In the genomic region with DNA sequence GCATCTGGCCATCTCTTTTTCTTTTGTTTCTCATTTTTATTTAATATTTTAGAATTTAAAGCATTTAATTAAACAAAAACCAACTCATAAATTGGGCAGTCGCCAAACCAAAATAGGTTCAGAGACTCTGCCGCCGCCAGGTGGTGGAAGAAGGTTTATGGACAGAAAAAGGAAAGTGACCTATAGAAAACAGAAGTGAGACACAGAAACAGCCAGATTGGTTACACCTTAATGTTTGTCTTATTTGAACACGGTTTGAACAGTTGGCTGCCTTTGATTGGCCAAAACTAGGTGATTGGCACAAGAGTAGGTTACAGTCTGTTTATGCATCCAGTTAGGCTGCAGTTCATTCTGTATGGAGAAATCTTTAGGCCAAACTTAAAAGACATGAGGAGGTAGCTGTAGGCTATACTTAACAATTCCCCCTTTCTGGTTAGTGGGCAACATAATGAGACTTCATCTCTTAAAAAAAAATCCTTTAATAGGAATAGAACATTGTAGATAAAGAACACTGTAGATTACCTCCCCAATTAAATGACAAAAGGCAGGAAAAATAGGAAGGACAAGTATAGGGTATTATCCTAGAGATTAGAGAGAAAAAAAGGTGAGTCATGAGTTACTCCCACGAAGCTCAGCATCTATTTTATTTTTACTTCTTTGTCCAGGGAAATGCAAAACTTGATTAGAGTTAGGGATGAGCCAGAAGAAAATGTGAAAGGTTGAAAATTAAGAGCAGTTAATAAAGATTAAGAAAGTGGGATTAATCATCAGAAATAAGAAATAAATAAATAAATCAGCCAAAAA, we compare ENCODE assay signal across 26 cellular contexts. TPM values are rescaled to one million over a fixed set of nuclear protein-coding genes. Genes with fewer than 3 reads are reported as not detected.
A peak's percentile ranks its signal among the peaks of the same experiment; 100 is the strongest.
DNase-seq lines count a peak whose midpoint lies in the region; ATAC-seq and TF ChIP-seq lines count a peak whose summit lies in the region.
"Had no signal": no experiment of that assay in that cellular context is flagged by ENCODE, and none has a peak within 500 bp of the region (broad histone marks: within the 10 kb centered on the region; RNA-seq: fewer than 3 reads in every experiment).

No MANE protein-coding gene starts in this region.

- CTCF ChIA-PET in activated CD8-positive, alpha-beta T cell treated with anti-CD3 and anti-CD28 coated beads for 36 hours (lab: Charles Lee), result interaction anchor here (1.5 to 3.9 kb wide), 3 partner anchors 11 to 68 kb away, joined by 5 to 16 read pairs (median 6); partner anchors contain the start of gene CYCS
- CTCF ChIA-PET in activated CD8-positive, alpha-beta T cell treated with anti-CD3 and anti-CD28 coated beads, Interleukin-2, amount 10 ng/mL, durations not matched to agents 7 days and 5 days (lab: Charles Lee), result no interaction called here

- H2AFZ ChIP-seq in neural progenitor cell (replicated peaks), result no peak overlapping the region

- TF ChIP-seq CTCF in activated CD8-positive, alpha-beta T cell treated with anti-CD3 and anti-CD28 coated beads for 36 hours (IDR thresholded peaks at IDR 0.05), result no peak
- peak; percentile 10 for TF ChIP-seq CTCF in neural progenitor cell (IDR thresholded peaks at IDR 0.05)

- H3K4me2 ChIP-seq in neural progenitor cell, result peak overlapping the region; percentile 21
- H3K4me2 ChIP-seq: KMS-11 had no signal

- H3F3A ChIP-seq in neural progenitor cell (ENCODE audit: low read depth), result peaks cover 10% of the 10 kb centered on the region

- intact Hi-C loops in activated CD8-positive, alpha-beta T cell treated with anti-CD3 and anti-CD28 coated beads for 36 hours (cut with micrococcal nuclease), result no loop called here
- intact Hi-C loops in activated T-helper 2 cell treated with anti-CD3 and anti-CD28 coated beads, Interferon-gamma antibody, Interleukin-2, Interleukin-4, amounts not matched to agents 10 μg/mL and 5 μg/mL and 100 μg/mL, durations not matched to agents 14 hours and 24 hours and 36 hours (cut with micrococcal nuclease), result no loop called here

- no peak overlapping the region for H3K4me3 ChIP-seq in neural progenitor cell
- H3K4me3 ChIP-seq: coronary artery, esophagus squamous epithelium, pancreas, right atrium auricular region, testis had no signal

- H3K9ac ChIP-seq in neural progenitor cell, result no peak overlapping the region
- H3K9ac ChIP-seq: KMS-11 had no signal

- H3K4me1 ChIP-seq in neural progenitor cell, result peaks cover 13% of the 10 kb centered on the region
- H3K4me1 ChIP-seq: esophagus squamous epithelium, pancreas, right atrium auricular region, testis had no signal

- ATAC-seq in activated CD8-positive, alpha-beta T cell treated with anti-CD3 and anti-CD28 coated beads for 36 hours, result no peak
- no peak for ATAC-seq in activated CD8-positive, alpha-beta T cell treated with anti-CD3 and anti-CD28 coated beads, Interleukin-2, amount 10 ng/mL, durations not matched to agents 7 days and 5 days
- ATAC-seq in activated T-helper 17 cell treated with anti-CD3 and anti-CD28 coated beads, Interleukin-2, amount 50 U/mL, for 72 hours (replicated peaks), result no peak
- ATAC-seq: natural killer cell treated with Interleukin-12 subunit alpha and Interleukin-12 subunit beta and Interleukin-15 and Interleukin-18, amount 100 ng/mL, for 72 hours; pancreas had no signal

- POLR2A ChIA-PET in activated CD8-positive, alpha-beta T cell treated with anti-CD3 and anti-CD28 coated beads for 36 hours (lab: Charles Lee), result no interaction called here
- POLR2A ChIA-PET in activated CD8-positive, alpha-beta T cell treated with anti-CD3 and anti-CD28 coated beads, Interleukin-2, amount 10 ng/mL, durations not matched to agents 7 days and 5 days (lab: Charles Lee), result no interaction called here

- H3K27ac Mint-ChIP-seq in activated CD8-positive, alpha-beta T cell treated with anti-CD3 and anti-CD28 coated beads for 36 hours, result no peak overlapping the region
- H3K27ac Mint-ChIP-seq in activated CD8-positive, alpha-beta T cell treated with anti-CD3 and anti-CD28 coated beads, Interleukin-2, amount 10 ng/mL, durations not matched to agents 7 days and 5 days, result no peak overlapping the region
- H3K27ac Mint-ChIP-seq in activated T-helper 17 cell treated with anti-CD3 and anti-CD28 coated beads, Interleukin-2, amount 50 U/mL, for 72 hours, result peak overlapping the region; percentile 49
- H3K27ac Mint-ChIP-seq in neural progenitor cell, result no peak overlapping the region
- H3K27ac Mint-ChIP-seq in activated T-helper 2 cell treated with anti-CD3 and anti-CD28 coated beads, Interferon-gamma antibody, Interleukin-2, Interleukin-4, amounts not matched to agents 10 μg/mL and 5 μg/mL and 100 μg/mL, durations not matched to agents 14 hours and 24 hours and 36 hours, result no peak overlapping the region
- H3K27ac Mint-ChIP-seq: activated CD4-positive, alpha-beta memory T cell treated with anti-CD3 and anti-CD28 coated beads, Interleukin-2, amount 10 ng/mL, durations not matched to agents 7 days and 5 days; natural killer cell treated with Interleukin-12 subunit alpha and Interleukin-12 subunit beta and Interleukin-15 and Interleukin-18, amount 100 ng/mL, for 72 hours had no signal

- H3K27me3 ChIP-seq in neural progenitor cell, result no peaks in the 10 kb centered on the region
- H3K27me3 ChIP-seq: esophagus squamous epithelium, pancreas, right atrium auricular region, testis had no signal

- H3K79me2 ChIP-seq in neural progenitor cell (ENCODE audit: low read depth), result no peaks in the 10 kb centered on the region

- no peak overlapping the region for H3K27ac ChIP-seq in neural progenitor cell
- H3K27ac ChIP-seq: coronary artery, esophagus squamous epithelium, KMS-11, pancreas, right atrium auricular region had no signal

- H3K9me3 Mint-ChIP-seq in activated CD8-positive, alpha-beta T cell treated with anti-CD3 and anti-CD28 coated beads for 36 hours, result no peaks in the 10 kb centered on the region
- no peaks in the 10 kb centered on the region for H3K9me3 Mint-ChIP-seq in activated CD8-positive, alpha-beta T cell treated with anti-CD3 and anti-CD28 coated beads, Interleukin-2, amount 10 ng/mL, durations not matched to agents 7 days and 5 days (ENCODE audit: insufficient read depth)
- H3K9me3 Mint-ChIP-seq in activated T-helper 17 cell treated with anti-CD3 and anti-CD28 coated beads, Interleukin-2, amount 50 U/mL, for 72 hours, result no peaks in the 10 kb centered on the region
- H3K9me3 Mint-ChIP-seq in neural progenitor cell, result no peaks in the 10 kb centered on the region
- no peaks in the 10 kb centered on the region for H3K9me3 Mint-ChIP-seq in activated T-helper 2 cell treated with anti-CD3 and anti-CD28 coated beads, Interferon-gamma antibody, Interleukin-2, Interleukin-4, amounts not matched to agents 10 μg/mL and 5 μg/mL and 100 μg/mL, durations not matched to agents 14 hours and 24 hours and 36 hours
- H3K9me3 Mint-ChIP-seq: activated CD4-positive, alpha-beta memory T cell treated with anti-CD3 and anti-CD28 coated beads, Interleukin-2, amount 10 ng/mL, durations not matched to agents 7 days and 5 days; natural killer cell treated with Interleukin-12 subunit alpha and Interleukin-12 subunit beta and Interleukin-15 and Interleukin-18, amount 100 ng/mL, for 72 hours had no signal

- no peaks in the 10 kb centered on the region for H3K27me3 Mint-ChIP-seq in activated CD8-positive, alpha-beta T cell treated with anti-CD3 and anti-CD28 coated beads for 36 hours
- H3K27me3 Mint-ChIP-seq in activated CD8-positive, alpha-beta T cell treated with anti-CD3 and anti-CD28 coated beads, Interleukin-2, amount 10 ng/mL, durations not matched to agents 7 days and 5 days (ENCODE audit: low read depth), result no peaks in the 10 kb centered on the region
- no peaks in the 10 kb centered on the region for H3K27me3 Mint-ChIP-seq in activated T-helper 17 cell treated with anti-CD3 and anti-CD28 coated beads, Interleukin-2, amount 50 U/mL, for 72 hours
- H3K27me3 Mint-ChIP-seq in neural progenitor cell (ENCODE audit: insufficient read depth, low read depth), result no peaks in the 10 kb centered on the region
- H3K27me3 Mint-ChIP-seq in activated T-helper 2 cell treated with anti-CD3 and anti-CD28 coated beads, Interferon-gamma antibody, Interleukin-2, Interleukin-4, amounts not matched to agents 10 μg/mL and 5 μg/mL and 100 μg/mL, durations not matched to agents 14 hours and 24 hours and 36 hours (ENCODE audit: low read depth), result no peaks in the 10 kb centered on the region
- H3K27me3 Mint-ChIP-seq: activated CD4-positive, alpha-beta memory T cell treated with anti-CD3 and anti-CD28 coated beads, Interleukin-2, amount 10 ng/mL, durations not matched to agents 7 days and 5 days; natural killer cell treated with Interleukin-12 subunit alpha and Interleukin-12 subunit beta and Interleukin-15 and Interleukin-18, amount 100 ng/mL, for 72 hours had no signal

- no peaks in the 10 kb centered on the region for H4K20me1 ChIP-seq in neural progenitor cell (ENCODE audit: low read depth)

- no peaks in the 10 kb centered on the region for H3K36me3 ChIP-seq in neural progenitor cell

- H3K9me3 ChIP-seq in neural progenitor cell (ENCODE audit: low read depth), result no peaks in the 10 kb centered on the region
- H3K9me3 ChIP-seq: esophagus squamous epithelium, pancreas, right atrium auricular region, testis had no signal

- peaks cover 17% of the 10 kb centered on the region for H3K4me1 Mint-ChIP-seq in activated CD8-positive, alpha-beta T cell treated with anti-CD3 and anti-CD28 coated beads for 36 hours (ENCODE audit: low read depth)
- peaks cover 2% of the 10 kb centered on the region for H3K4me1 Mint-ChIP-seq in activated CD8-positive, alpha-beta T cell treated with anti-CD3 and anti-CD28 coated beads, Interleukin-2, amount 10 ng/mL, durations not matched to agents 7 days and 5 days (ENCODE audit: low read depth)
- H3K4me1 Mint-ChIP-seq in activated T-helper 17 cell treated with anti-CD3 and anti-CD28 coated beads, Interleukin-2, amount 50 U/mL, for 72 hours, result peaks cover 4% of the 10 kb centered on the region
- peaks cover 8% of the 10 kb centered on the region for H3K4me1 Mint-ChIP-seq in neural progenitor cell
- peaks cover 18% of the 10 kb centered on the region for H3K4me1 Mint-ChIP-seq in activated T-helper 2 cell treated with anti-CD3 and anti-CD28 coated beads, Interferon-gamma antibody, Interleukin-2, Interleukin-4, amounts not matched to agents 10 μg/mL and 5 μg/mL and 100 μg/mL, durations not matched to agents 14 hours and 24 hours and 36 hours (ENCODE audit: low read depth)

- peak; percentile 4 for DNase-seq in activated CD8-positive, alpha-beta T cell treated with anti-CD3 and anti-CD28 coated beads for 36 hours
- no peak for DNase-seq in activated CD8-positive, alpha-beta T cell treated with anti-CD3 and anti-CD28 coated beads, Interleukin-2, amount 10 ng/mL, durations not matched to agents 7 days and 5 days
- peak; percentile 25 for DNase-seq in NCI-H2227 (lab: John Stamatoyannopoulos, UW; ENCODE audit: unreplicated experiment)
- DNase-seq in neural progenitor cell (ENCODE audit: low spot score), result no peak
- DNase-seq in activated T-helper 2 cell treated with anti-CD3 and anti-CD28 coated beads, Interferon-gamma antibody, Interleukin-2, Interleukin-4, amounts not matched to agents 10 μg/mL and 5 μg/mL and 100 μg/mL, durations not matched to agents 14 hours and 24 hours and 36 hours (ENCODE audit: low spot score), result no peak
- no peak for DNase-seq in nucleus accumbens (lab: John Stamatoyannopoulos, UW)
- DNase-seq in putamen (ENCODE audit: low spot score), result no peak
- DNase-seq: ACHN; activated CD4-positive, alpha-beta memory T cell treated with anti-CD3 and anti-CD28 coated beads, Interleukin-2, amount 10 ng/mL, durations not matched to agents 7 days and 5 days; activated CD4-positive, CD25-positive, alpha-beta regulatory T cell treated with anti-CD3 and anti-CD28 coated beads, Interleukin-2, amount 50 U/mL, for 72 hours; activated gamma-delta T cell; activated T-cell treated with anti-CD3 and anti-CD28 coated beads for 4 hours; Calu3; EL; esophagus squamous epithelium; islet precursor cell; NCI-H1436 treated with DMSO at 0.1 percent for 48 hours; NCI-H2171; NCI-H526; pancreas had no signal

- H3K4me3 Mint-ChIP-seq in activated CD8-positive, alpha-beta T cell treated with anti-CD3 and anti-CD28 coated beads for 36 hours, result no peak overlapping the region
- H3K4me3 Mint-ChIP-seq in activated CD8-positive, alpha-beta T cell treated with anti-CD3 and anti-CD28 coated beads, Interleukin-2, amount 10 ng/mL, durations not matched to agents 7 days and 5 days, result no peak overlapping the region
- no peak overlapping the region for H3K4me3 Mint-ChIP-seq in activated T-helper 17 cell treated with anti-CD3 and anti-CD28 coated beads, Interleukin-2, amount 50 U/mL, for 72 hours
- no peak overlapping the region for H3K4me3 Mint-ChIP-seq in neural progenitor cell
- H3K4me3 Mint-ChIP-seq in activated T-helper 2 cell treated with anti-CD3 and anti-CD28 coated beads, Interferon-gamma antibody, Interleukin-2, Interleukin-4, amounts not matched to agents 10 μg/mL and 5 μg/mL and 100 μg/mL, durations not matched to agents 14 hours and 24 hours and 36 hours (ENCODE audit: low read depth), result no peak overlapping the region
- H3K4me3 Mint-ChIP-seq: activated CD4-positive, alpha-beta memory T cell treated with anti-CD3 and anti-CD28 coated beads, Interleukin-2, amount 10 ng/mL, durations not matched to agents 7 days and 5 days; natural killer cell treated with Interleukin-12 subunit alpha and Interleukin-12 subunit beta and Interleukin-15 and Interleukin-18, amount 100 ng/mL, for 72 hours had no signal

- peaks cover 15% of the 10 kb centered on the region for H3K36me3 Mint-ChIP-seq in activated CD8-positive, alpha-beta T cell treated with anti-CD3 and anti-CD28 coated beads for 36 hours (ENCODE audit: low read depth)
- H3K36me3 Mint-ChIP-seq in activated CD8-positive, alpha-beta T cell treated with anti-CD3 and anti-CD28 coated beads, Interleukin-2, amount 10 ng/mL, durations not matched to agents 7 days and 5 days (ENCODE audit: low read depth), result peaks cover 2% of the 10 kb centered on the region
- peaks cover 15% of the 10 kb centered on the region for H3K36me3 Mint-ChIP-seq in activated T-helper 17 cell treated with anti-CD3 and anti-CD28 coated beads, Interleukin-2, amount 50 U/mL, for 72 hours (ENCODE audit: low read depth)
- H3K36me3 Mint-ChIP-seq in neural progenitor cell, result no peaks in the 10 kb centered on the region
- peaks cover 8% of the 10 kb centered on the region for H3K36me3 Mint-ChIP-seq in activated T-helper 2 cell treated with anti-CD3 and anti-CD28 coated beads, Interferon-gamma antibody, Interleukin-2, Interleukin-4, amounts not matched to agents 10 μg/mL and 5 μg/mL and 100 μg/mL, durations not matched to agents 14 hours and 24 hours and 36 hours (ENCODE audit: low read depth)
- H3K36me3 Mint-ChIP-seq: natural killer cell treated with Interleukin-12 subunit alpha and Interleukin-12 subunit beta and Interleukin-15 and Interleukin-18, amount 100 ng/mL, for 72 hours had no signal

RNA-seq across cellular contexts. Expression of gene CYCS, which starts 23.9 kb away (rescaled TPM):
- 100 to 1,000 TPM; 266 TPM for total RNA-seq in activated CD8-positive, alpha-beta T cell treated with anti-CD3 and anti-CD28 coated beads for 36 hours
- total RNA-seq in activated CD8-positive, alpha-beta T cell treated with anti-CD3 and anti-CD28 coated beads, Interleukin-2, amount 10 ng/mL, durations not matched to agents 7 days and 5 days, result 100 to 1,000 TPM; 153 to 157 TPM
- total RNA-seq in activated T-helper 17 cell treated with anti-CD3 and anti-CD28 coated beads, Interleukin-2, amount 50 U/mL, for 72 hours, result 100 to 1,000 TPM; 105 to 234 TPM
- total RNA-seq in neural progenitor cell (ENCODE audit: low replicate concordance), result 49.0 and 93.9 TPM in 2 replicates
- 235 and 251 TPM in 2 replicates for total RNA-seq in activated T-helper 2 cell treated with anti-CD3 and anti-CD28 coated beads, Interferon-gamma antibody, Interleukin-2, Interleukin-4, amounts not matched to agents 10 μg/mL and 5 μg/mL and 100 μg/mL, durations not matched to agents 14 hours and 24 hours and 36 hours

Comparison
In these comparisons a context has a peak if more than half of its experiments do, and no peak if none do; other contexts are left out.
1. DNase-seq: peak in activated CD8-positive, alpha-beta T cell treated with anti-CD3 and anti-CD28 coated beads for 36 hours (single experiment) and NCI-H2227 (single experiment); none in activated CD8-positive, alpha-beta T cell treated with anti-CD3 and anti-CD28 coated beads, Interleukin-2, amount 10 ng/mL, durations not matched to agents 7 days and 5 days (single experiment), neural progenitor cell (single experiment), activated T-helper 2 cell treated with anti-CD3 and anti-CD28 coated beads, Interferon-gamma antibody, Interleukin-2, Interleukin-4, amounts not matched to agents 10 μg/mL and 5 μg/mL and 100 μg/mL, durations not matched to agents 14 hours and 24 hours and 36 hours (single experiment), nucleus accumbens (0 of 56) and putamen (single experiment).